ENCODE assay signal across 8 cellular contexts in the genomic region with DNA sequence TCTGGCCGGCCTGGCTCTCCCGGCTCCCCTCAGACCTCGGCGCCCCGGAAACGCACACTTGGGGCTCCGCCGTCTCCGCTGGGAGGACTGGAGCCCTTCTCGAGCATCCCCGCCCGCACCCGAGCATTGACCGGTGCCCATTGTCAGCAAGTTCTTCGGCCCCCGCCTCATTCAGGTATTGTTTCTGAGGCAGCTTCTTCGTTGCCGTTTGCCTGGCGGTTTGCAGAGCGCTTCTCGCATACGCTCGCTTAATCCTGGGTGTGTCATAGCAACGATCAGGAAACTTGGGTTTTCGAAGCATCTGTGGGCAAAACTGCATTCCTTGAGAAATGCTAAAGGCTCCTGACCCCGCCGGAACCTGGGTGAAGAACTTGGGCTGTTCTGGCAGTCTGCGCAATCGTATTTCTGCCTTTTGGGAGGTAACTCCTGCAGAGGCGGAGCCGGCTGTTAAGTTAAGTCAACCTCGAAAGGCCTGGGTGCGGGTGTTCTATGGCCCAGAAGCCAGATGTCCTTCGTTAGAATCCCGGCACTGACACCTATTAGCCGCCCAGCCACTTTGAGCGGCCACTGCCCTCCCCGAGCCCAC. TPM values are rescaled to one million over a fixed set of nuclear protein-coding genes. Genes with fewer than 3 reads are reported as not detected.
DNase-seq lines count a peak whose midpoint lies in the region; ATAC-seq lines count a peak whose summit lies in the region.

No MANE protein-coding gene starts in this region.

- H3K36me3 Mint-ChIP-seq in stimulated activated naive CD8-positive, alpha-beta T cell treated with anti-CD3 and anti-CD28 coated beads, Interleukin-15, Interleukin-2, amounts not matched to agents 100 ng/mL and 50 ng/mL, for 24 hours (ENCODE audit: low read depth): peaks cover 18% of the 10 kb centered on the region

- DNase-seq in DMS53 (lab: John Stamatoyannopoulos, UW): peak; percentile 68
- DNase-seq in DMS53 treated with DMSO at 0.1 percent for 48 hours (lab: John Stamatoyannopoulos, UW; ENCODE audit: unreplicated experiment): no peak
- DNase-seq in NCI-H2107 treated with DMSO at 0.1 percent for 48 hours (lab: John Stamatoyannopoulos, UW; ENCODE audit: unreplicated experiment): peak; percentile 55
- DNase-seq in activated CD4-positive, alpha-beta T cell treated with anti-CD3 and anti-CD28 coated beads, Interleukin-2, amount 50 U/mL, for 1 hour: peak; percentile 42

- ATAC-seq in HG02623 (IDR thresholded peaks at IDR 0.05; ENCODE audit: unreplicated experiment): peak; percentile 15

- H3K4me3 Mint-ChIP-seq in stimulated activated naive CD8-positive, alpha-beta T cell treated with anti-CD3 and anti-CD28 coated beads, Interleukin-15, Interleukin-2, amounts not matched to agents 100 ng/mL and 50 ng/mL, for 24 hours: peak overlapping the region; percentile 90

- H3K27me3 ChIP-seq in esophagus (ENCODE audit: control insufficient read depth in 1 of 2, insufficient read depth in 2 of 2, low read length in 2 of 2) (no peaks in the 10 kb centered on the region), muscle layer of duodenum (ENCODE audit: low read depth, low read length) (no peaks in the 10 kb centered on the region)

- H3K9me3 ChIP-seq in esophagus (ENCODE audit: control insufficient read depth in 2 of 2, insufficient read depth in 1 of 2, low read depth in 1 of 2, low read length in 1 of 2) (no peaks in the 10 kb centered on the region), muscle layer of duodenum (ENCODE audit: control insufficient read depth in 1 of 2, low read length in 2 of 2) (no peaks in the 10 kb centered on the region)

- H3K4me1 Mint-ChIP-seq in stimulated activated naive CD8-positive, alpha-beta T cell treated with anti-CD3 and anti-CD28 coated beads, Interleukin-15, Interleukin-2, amounts not matched to agents 100 ng/mL and 50 ng/mL, for 24 hours (ENCODE audit: low read depth): peaks cover 54% of the 10 kb centered on the region

- no peaks in the 10 kb centered on the region for H3K9me3 Mint-ChIP-seq in stimulated activated naive CD8-positive, alpha-beta T cell treated with anti-CD3 and anti-CD28 coated beads, Interleukin-15, Interleukin-2, amounts not matched to agents 100 ng/mL and 50 ng/mL, for 24 hours

- peak overlapping the region; percentile 93 for H3K27ac ChIP-seq in esophagus (ENCODE audit: low read depth in 2 of 2, low read length in 1 of 2)
- peak overlapping the region; percentile 80 for H3K27ac ChIP-seq in muscle layer of duodenum (ENCODE audit: low read length)

- H3K36me3 ChIP-seq in esophagus (ENCODE audit: control insufficient read depth in 2 of 2, insufficient read depth in 2 of 2, low read length in 1 of 2): no peaks in the 10 kb centered on the region
- H3K36me3 ChIP-seq in muscle layer of duodenum (ENCODE audit: control insufficient read depth in 1 of 2, insufficient read depth in 2 of 2, low read length in 2 of 2): peaks cover 0 to 7% of the 10 kb centered on the region in 2 donors

- 0 to 1% methylated on average over 30 to 38 of the region's 38 CpGs for WGBS in esophagus, 2 donors

- no peaks in the 10 kb centered on the region for H3K27me3 Mint-ChIP-seq in stimulated activated naive CD8-positive, alpha-beta T cell treated with anti-CD3 and anti-CD28 coated beads, Interleukin-15, Interleukin-2, amounts not matched to agents 100 ng/mL and 50 ng/mL, for 24 hours

- H3K4me3 ChIP-seq in esophagus (ENCODE audit: low read depth in 1 of 2, low read length in 2 of 2) (peak overlapping the region; percentile 83 to 93), muscle layer of duodenum (ENCODE audit: low read depth in 1 of 2, low read length in 2 of 2) (peak overlapping the region; percentile 95 to 98)

- peaks cover 0 to 5% of the 10 kb centered on the region in 2 donors for H3K4me1 ChIP-seq in esophagus (ENCODE audit: control insufficient read depth in 2 of 2, insufficient read depth in 2 of 2, low read length in 1 of 2)
- peaks cover 6 to 33% of the 10 kb centered on the region in 2 donors for H3K4me1 ChIP-seq in muscle layer of duodenum (ENCODE audit: control insufficient read depth in 1 of 2, insufficient read depth in 2 of 2, low read length in 2 of 2)

- H3K27ac Mint-ChIP-seq in stimulated activated naive CD8-positive, alpha-beta T cell treated with anti-CD3 and anti-CD28 coated beads, Interleukin-15, Interleukin-2, amounts not matched to agents 100 ng/mL and 50 ng/mL, for 24 hours: peak overlapping the region; percentile 38

RNA-seq across cellular contexts. Expression of a gene that starts 0.5 kb away (rescaled TPM):
- polyA plus RNA-seq in esophagus: 10 to 100 TPM; 18.1 to 41.5 TPM

RNA-seq across cellular contexts. Expression of a gene that starts 0.7 kb away (rescaled TPM):
- polyA plus RNA-seq in esophagus: 1 to 10 TPM; 2.9 to 3.3 TPM

RNA-seq across cellular contexts. Expression of a gene that starts 28.1 kb away (rescaled TPM):
- polyA plus RNA-seq in esophagus: 1 to 10 TPM; 1.5 to 2.2 TPM
